In the genomic region with DNA sequence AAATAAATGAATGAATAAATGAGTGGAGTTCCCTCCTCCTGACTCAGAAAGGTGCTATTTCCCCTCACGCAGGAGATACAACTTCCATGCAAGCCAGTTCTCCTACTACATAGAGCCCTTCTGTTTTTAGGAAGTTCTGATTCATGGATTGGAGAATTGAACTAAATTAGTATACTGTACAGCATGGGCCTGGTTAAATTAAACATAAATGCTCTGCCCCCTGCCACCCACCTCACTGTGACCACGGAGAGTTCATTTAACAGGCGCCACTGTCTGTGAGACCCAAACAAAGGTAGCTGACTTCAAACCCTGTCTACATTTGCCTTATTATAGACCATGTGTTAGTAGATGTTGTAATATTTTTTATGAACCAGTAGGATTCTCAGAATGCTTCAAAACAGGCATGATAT, we compare ENCODE assay signal across 1 cellular context.
TF ChIP-seq lines count a peak whose summit lies in the region.

No MANE protein-coding gene starts in this region.

TF ChIP-seq in A549, 52 proteins besides CTCF, POLR2A, EP300 and RAD21 (continued from another document):
- TF ChIP-seq, protein P1, sequence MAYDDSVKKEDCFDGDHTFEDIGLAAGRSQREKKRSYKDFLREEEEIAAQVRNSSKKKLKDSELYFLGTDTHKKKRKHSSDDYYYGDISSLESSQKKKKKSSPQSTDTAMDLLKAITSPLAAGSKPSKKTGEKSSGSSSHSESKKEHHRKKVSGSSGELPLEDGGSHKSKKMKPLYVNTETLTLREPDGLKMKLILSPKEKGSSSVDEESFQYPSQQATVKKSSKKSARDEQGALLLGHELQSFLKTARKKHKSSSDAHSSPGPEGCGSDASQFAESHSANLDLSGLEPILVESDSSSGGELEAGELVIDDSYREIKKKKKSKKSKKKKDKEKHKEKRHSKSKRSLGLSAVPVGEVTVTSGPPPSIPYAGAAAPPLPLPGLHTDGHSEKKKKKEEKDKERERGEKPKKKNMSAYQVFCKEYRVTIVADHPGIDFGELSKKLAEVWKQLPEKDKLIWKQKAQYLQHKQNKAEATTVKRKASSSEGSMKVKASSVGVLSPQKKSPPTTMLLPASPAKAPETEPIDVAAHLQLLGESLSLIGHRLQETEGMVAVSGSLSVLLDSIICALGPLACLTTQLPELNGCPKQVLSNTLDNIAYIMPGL (CRISPR knock-in tag; IDR thresholded peaks at IDR 0.05; ENCODE audit: borderline replicate concordance) = no peak
- no peak for TF ChIP-seq PHF8 (IDR thresholded peaks at IDR 0.05; ENCODE audit: borderline replicate concordance, low read depth)
- TF ChIP-seq, protein P2, sequence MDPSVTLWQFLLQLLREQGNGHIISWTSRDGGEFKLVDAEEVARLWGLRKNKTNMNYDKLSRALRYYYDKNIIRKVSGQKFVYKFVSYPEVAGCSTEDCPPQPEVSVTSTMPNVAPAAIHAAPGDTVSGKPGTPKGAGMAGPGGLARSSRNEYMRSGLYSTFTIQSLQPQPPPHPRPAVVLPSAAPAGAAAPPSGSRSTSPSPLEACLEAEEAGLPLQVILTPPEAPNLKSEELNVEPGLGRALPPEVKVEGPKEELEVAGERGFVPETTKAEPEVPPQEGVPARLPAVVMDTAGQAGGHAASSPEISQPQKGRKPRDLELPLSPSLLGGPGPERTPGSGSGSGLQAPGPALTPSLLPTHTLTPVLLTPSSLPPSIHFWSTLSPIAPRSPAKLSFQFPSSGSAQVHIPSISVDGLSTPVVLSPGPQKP (IDR thresholded peaks at IDR 0.05; ENCODE audit: low read depth, low read length) = no peak
TF ChIP-seq in A549: peak in this region for 0.
